Comparison of ENCODE assay signal across 21 cellular contexts in the genomic region with DNA sequence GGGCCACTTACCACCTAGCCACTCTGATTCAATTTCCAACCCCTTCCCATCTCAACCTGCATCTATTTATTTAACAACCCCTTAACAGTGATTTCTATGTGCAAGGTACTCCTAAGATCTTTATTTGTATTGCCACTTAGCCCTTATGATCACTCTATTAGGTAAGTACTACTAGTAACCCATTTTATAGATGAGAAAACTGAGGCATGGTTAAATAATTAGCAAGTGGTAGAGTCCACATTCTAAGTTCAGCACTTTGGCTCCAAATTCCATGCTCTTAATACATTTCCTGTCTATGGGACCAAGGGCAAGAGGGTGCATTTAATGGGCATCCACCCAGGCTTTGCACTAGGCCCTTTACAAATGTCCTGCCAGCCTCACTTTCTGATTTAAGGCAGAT.
"Had no signal": no experiment of that assay in that cellular context is flagged by ENCODE, and none has a peak within 500 bp of the region (broad histone marks: within the 10 kb centered on the region; RNA-seq: fewer than 3 reads in every experiment).

No MANE protein-coding gene starts in this region.

- H3K27ac ChIP-seq: testis had no signal

- H3K4me3 ChIP-seq: breast epithelium, esophagus squamous epithelium, gastroesophageal sphincter, sigmoid colon, spleen, testis had no signal

- FAIRE-seq: colon, islet of Langerhans, TTC549 had no signal

- DNase-seq: activated CD4-positive, alpha-beta T cell treated with anti-CD3 and anti-CD28 coated beads for 1 hour; activated CD4-positive, alpha-beta T cell treated with anti-CD3 and anti-CD28 coated beads, Interleukin-2, amount 50 U/mL, for 1 hour; activated CD8-positive, alpha-beta T cell treated with anti-CD3 and anti-CD28 coated beads, Interleukin-2, amount 10 ng/mL, durations not matched to agents 7 days and 5 days; activated naive CD4-positive, alpha-beta T cell; activated T-cell treated with anti-CD3 and anti-CD28 coated beads, Interleukin-2, amount 50 U/mL, for 1 hour; endodermal cell; esophagus squamous epithelium; left cardiac atrium; nephron progenitor cell; sigmoid colon; spleen; stimulated activated CD4-positive, alpha-beta T cell treated with anti-CD3 and anti-CD28 coated beads, Interleukin-4, amount 100 ng/mL, for 1 hour; stimulated activated naive CD4-positive, alpha-beta T cell; T-helper 1 cell; testis had no signal

- H3K9me3 ChIP-seq: breast epithelium, esophagus squamous epithelium, gastroesophageal sphincter, sigmoid colon, spleen, testis had no signal

- ATAC-seq: activated CD8-positive, alpha-beta T cell treated with anti-CD3 and anti-CD28 coated beads, Interleukin-2, amount 10 ng/mL, durations not matched to agents 7 days and 5 days; activated T-helper 17 cell treated with anti-CD3 and anti-CD28 coated beads, Interleukin-2, amount 50 U/mL, for 72 hours had no signal

- H3K36me3 ChIP-seq: breast epithelium, esophagus squamous epithelium, gastroesophageal sphincter, sigmoid colon, spleen had no signal

- H3K4me1 ChIP-seq: breast epithelium had no signal

- H3K27me3 ChIP-seq: breast epithelium, gastroesophageal sphincter, sigmoid colon, spleen, testis had no signal
